In genomic region chr3:156553705-156554356, GRCh38 we compare ENCODE assay signal across 8 cellular contexts. TPM values are rescaled to one million over a fixed set of nuclear protein-coding genes. Genes with fewer than 3 reads are reported as not detected.
DNase-seq lines count a peak whose midpoint lies in the region; ATAC-seq and TF ChIP-seq lines count a peak whose summit lies in the region.

No MANE protein-coding gene starts in this region.

- peak overlapping the region; percentile 93 for H3K4me3 Mint-ChIP-seq in type B pancreatic cell

- TF ChIP-seq POLR2A in right lobe of liver (IDR thresholded peaks at IDR 0.05): no peak

- H3K9me3 Mint-ChIP-seq in type B pancreatic cell: no peaks in the 10 kb centered on the region

- H3K27me3 ChIP-seq in Loucy (ENCODE audit: insufficient read depth, low read length, poor library complexity, severe bottlenecking) (no peaks in the 10 kb centered on the region), right lobe of liver (no peaks in the 10 kb centered on the region)

- no peaks in the 10 kb centered on the region for H3K9me3 ChIP-seq in Loucy (ENCODE audit: insufficient read depth, low read depth, low read length)
- H3K9me3 ChIP-seq in right lobe of liver: no peaks in the 10 kb centered on the region

- 23% methylated on average over 11 of the region's 11 CpGs for WGBS in right lobe of liver (ENCODE audit: insufficient coverage, low coverage, low lambda C conversion rate, missing lambda C conversion rate)

- H3K36me3 ChIP-seq in Loucy (ENCODE audit: insufficient read depth, low read length) (peaks cover 3% of the 10 kb centered on the region), right lobe of liver (peaks cover 0 to 27% (median 5%) of the 10 kb centered on the region in 4 donors)

- peak overlapping the region; percentile 91 for H3K27ac Mint-ChIP-seq in type B pancreatic cell

- no peak overlapping the region for H2AFZ ChIP-seq in Loucy (ENCODE audit: low read length)

- H3K79me2 ChIP-seq in Loucy (ENCODE audit: insufficient read depth, low read length): peaks cover 61% of the 10 kb centered on the region

- no peak for TF ChIP-seq CTCF in Loucy (conservative IDR thresholded peaks at IDR 0.05; ENCODE audit: low read length)
- no peak for TF ChIP-seq CTCF in astrocyte of the cerebellum (IDR thresholded peaks at IDR 0.05; ENCODE audit: low read depth, low read length, missing control alignments)
- TF ChIP-seq CTCF in right lobe of liver (IDR thresholded peaks at IDR 0.05): no peak
- no peak for TF ChIP-seq CTCF in type B pancreatic cell (conservative IDR thresholded peaks at IDR 0.05)

- H3K4me2 ChIP-seq in Loucy (ENCODE audit: low read depth, low read length, poor library complexity, severe bottlenecking): peak overlapping the region; percentile 93

- peak in 1 of 4 donors; percentile 20 for ATAC-seq in right lobe of liver
- no peak for ATAC-seq in GM21619 (IDR thresholded peaks at IDR 0.05; ENCODE audit: unreplicated experiment)

- peak overlapping the region; percentile 94 for H3K4me3 ChIP-seq in Loucy (ENCODE audit: low read length, poor library complexity, severe bottlenecking)
- peak overlapping the region; percentile 91 for H3K4me3 ChIP-seq in astrocyte of the cerebellum (ENCODE audit: low read depth, low read length)
- H3K4me3 ChIP-seq in right lobe of liver: peak overlapping the region; percentile 84 to 91 (median 85)

- in situ Hi-C loops in astrocyte of the cerebellum (cut with HindIII; ENCODE audit: low sequenced_read_pairs): no loop called here

- peak overlapping the region; percentile 73 to 86 (median 79) for H3K27ac ChIP-seq in right lobe of liver

- peaks cover 3% of the 10 kb centered on the region for H3K27me3 Mint-ChIP-seq in type B pancreatic cell

- intact Hi-C loops in right lobe of liver (cut with DNase I): loop anchor here (10.0 kb wide), 1 partner anchor 121 kb away; the partner anchor contains the start of gene TIPARP (in 2 of the 2)

- H3F3A ChIP-seq in Loucy (ENCODE audit: low read depth): no peaks in the 10 kb centered on the region

- DNase-seq in ELR (ENCODE audit: low read depth) (peak; percentile 79), astrocyte of the cerebellum (ENCODE audit: low read depth) (peak; percentile 23), right lobe of liver (no peak), type B pancreatic cell (ENCODE audit: extremely low spot score, unreplicated experiment) (no peak), GOT3 (lab: John Stamatoyannopoulos, UW) (no peak), NCI-H345 treated with DMSO at 0.1 percent for 48 hours (lab: John Stamatoyannopoulos, UW; ENCODE audit: unreplicated experiment) (no peak)

- H3K4me1 Mint-ChIP-seq in type B pancreatic cell (ENCODE audit: unreplicated experiment): peaks cover 30% of the 10 kb centered on the region

- no peaks in the 10 kb centered on the region for H3K9me2 ChIP-seq in Loucy (replicated peaks; ENCODE audit: low read depth, low read length)

- H3K4me1 ChIP-seq in Loucy (ENCODE audit: insufficient read depth, low read length, poor library complexity, severe bottlenecking): peaks cover 59% of the 10 kb centered on the region
- H3K4me1 ChIP-seq in right lobe of liver: peaks cover 0 to 19% (median 2%) of the 10 kb centered on the region in 4 donors

- peaks cover 31% of the 10 kb centered on the region for H3K36me3 Mint-ChIP-seq in type B pancreatic cell

- peaks cover 49% of the 10 kb centered on the region for H4K20me1 ChIP-seq in Loucy (ENCODE audit: insufficient read depth, low read length, poor library complexity, severe bottlenecking)

- peak overlapping the region; percentile 87 for H3K9ac ChIP-seq in Loucy (ENCODE audit: low read depth, low read length, poor library complexity, severe bottlenecking)

RNA-seq across cellular contexts. Expression of gene SSR3, which starts 1.1 kb away (rescaled TPM):
- 100 to 1,000 TPM in 5 of 6 experiments, 10 to 100 TPM in 1; 73.6 to 168 (median 118) TPM for total RNA-seq in right lobe of liver
- 141 and 170 TPM in 2 replicates for total RNA-seq in type B pancreatic cell (ENCODE audit: low replicate concordance)

Comparison
In these comparisons a context has a peak if more than half of its experiments do, and no peak if none do; other contexts are left out.
1. DNase-seq: peak in ELR (single experiment) and astrocyte of the cerebellum (single experiment); none in right lobe of liver (0 of 3), type B pancreatic cell (single experiment), GOT3 (single experiment) and NCI-H345 treated with DMSO at 0.1 percent for 48 hours (single experiment).
2. Peak in every context shown above with its lines, with median percentiles within 50 percentile points of each other: H3K4me3 ChIP-seq.